Comparison of ENCODE assay signal across 14 cellular contexts in the genomic region with DNA sequence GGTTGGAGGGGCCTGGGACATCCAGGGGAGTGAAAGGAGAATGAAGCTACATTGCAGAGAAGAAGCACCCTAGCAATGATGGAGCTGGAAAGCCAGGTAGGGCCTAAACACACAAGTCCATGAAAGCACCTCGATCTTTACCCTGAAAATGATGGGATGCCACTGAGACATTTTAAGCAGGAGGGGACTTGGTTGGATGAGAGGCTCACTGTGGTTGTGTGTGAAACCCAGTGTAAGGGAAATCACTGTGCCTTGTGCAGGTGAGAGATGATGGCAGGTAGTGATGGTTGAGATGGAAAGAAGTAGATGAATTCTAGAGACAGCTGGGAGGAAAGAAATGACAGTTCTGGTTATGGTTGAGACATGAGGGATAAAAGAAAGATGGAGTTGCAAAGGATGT.
DNase-seq lines count a peak whose midpoint lies in the region; ATAC-seq, FAIRE-seq and TF ChIP-seq lines count a peak whose summit lies in the region.
"Had no signal": no experiment of that assay in that cellular context is flagged by ENCODE, and none has a peak within 500 bp of the region (broad histone marks: within the 10 kb centered on the region; RNA-seq: fewer than 3 reads in every experiment).

No MANE protein-coding gene starts in this region.

- no peaks in the 10 kb centered on the region for H3K27me3 Mint-ChIP-seq in activated T-cell treated with anti-CD3 and anti-CD28 coated beads, Interleukin-2, amount 50 U/mL, for 24 hours
- H3K27me3 Mint-ChIP-seq in memory B cell (no peaks in the 10 kb centered on the region), natural killer cell (ENCODE audit: low read depth in 2 of 2) (no peaks in the 10 kb centered on the region)
- H3K27me3 Mint-ChIP-seq: CD4-positive, CD25-positive, alpha-beta regulatory T cell had no signal

- no peaks in the 10 kb centered on the region for H3K36me3 ChIP-seq in bronchial epithelial cell (ENCODE audit: control insufficient read depth, insufficient read depth, low read length)

- ATAC-seq in memory B cell (ENCODE audit: low read depth) (no peak), HG02885 (IDR thresholded peaks at IDR 0.05; ENCODE audit: poor library complexity, unreplicated experiment) (no peak), natural killer cell (no peak)
- ATAC-seq: HepG2 had no signal

- H3K27me3 ChIP-seq in bronchial epithelial cell (ENCODE audit: control insufficient read depth, insufficient read depth, low read length): no peaks in the 10 kb centered on the region
- H3K27me3 ChIP-seq: BLaER1 treated with 17β-estradiol and CSF1 and Interleukin-3, amounts not matched to agents 10 nM and 100 nM had no signal

- no peak for DNase-seq in activated T-cell treated with anti-CD3 and anti-CD28 coated beads, Interleukin-2, amount 50 U/mL, for 24 hours
- no peak for DNase-seq in activated T-cell treated with anti-CD3 and anti-CD28 coated beads, Interleukin-2, amount 50 U/mL, for 48 hours
- DNase-seq in bronchial epithelial cell (ENCODE audit: low read depth) (no peak), memory B cell (ENCODE audit: low spot score in 2 of 2) (no peak), middle frontal gyrus (ENCODE audit: extremely low spot score, low spot score) (no peak), natural killer cell (no peak)
- DNase-seq: 8988T; AML-193; CD4-positive, CD25-positive, alpha-beta regulatory T cell had no signal

- TF ChIP-seq CTCF in bronchial epithelial cell (IDR thresholded peaks at IDR 0.05; ENCODE audit: insufficient read depth, low read length, severe bottlenecking) (no peak), natural killer cell (IDR thresholded peaks at IDR 0.05) (no peak)

- H3K4me3 Mint-ChIP-seq in activated T-cell treated with anti-CD3 and anti-CD28 coated beads, Interleukin-2, amount 50 U/mL, for 24 hours: no peak overlapping the region
- no peak overlapping the region for H3K4me3 Mint-ChIP-seq in memory B cell
- no peak overlapping the region for H3K4me3 Mint-ChIP-seq in natural killer cell

- intact Hi-C loops in natural killer cell (cut with micrococcal nuclease): no loop called here

- H3K27ac Mint-ChIP-seq in activated T-cell treated with anti-CD3 and anti-CD28 coated beads, Interleukin-2, amount 50 U/mL, for 24 hours: peak overlapping the region; percentile 44
- peak overlapping the region; percentile 42 for H3K27ac Mint-ChIP-seq in memory B cell
- H3K27ac Mint-ChIP-seq in natural killer cell: no peak overlapping the region
- H3K27ac Mint-ChIP-seq: CD4-positive, CD25-positive, alpha-beta regulatory T cell had no signal

- peak; percentile 13 for FAIRE-seq in bronchial epithelial cell (lab: Jason Lieb, UNC)
- FAIRE-seq: H54, HepG2, HTR-8/SVneo had no signal

- H3K36me3 Mint-ChIP-seq in activated T-cell treated with anti-CD3 and anti-CD28 coated beads, Interleukin-2, amount 50 U/mL, for 24 hours (ENCODE audit: low read depth): peaks cover 83% of the 10 kb centered on the region
- H3K36me3 Mint-ChIP-seq in memory B cell: peaks cover 59% of the 10 kb centered on the region
- peaks cover 8% of the 10 kb centered on the region for H3K36me3 Mint-ChIP-seq in natural killer cell

- H3K4me1 Mint-ChIP-seq in activated T-cell treated with anti-CD3 and anti-CD28 coated beads, Interleukin-2, amount 50 U/mL, for 24 hours (ENCODE audit: low read depth): no peaks in the 10 kb centered on the region
- peaks cover 6% of the 10 kb centered on the region for H3K4me1 Mint-ChIP-seq in memory B cell
- peaks cover 6 to 22% of the 10 kb centered on the region in 2 donors for H3K4me1 Mint-ChIP-seq in natural killer cell

- no peak overlapping the region for H3K4me3 ChIP-seq in bronchial epithelial cell (ENCODE audit: low read depth, low read length)
- H3K4me3 ChIP-seq: BLaER1 treated with 17β-estradiol and CSF1 and Interleukin-3, amounts not matched to agents 10 nM and 100 nM had no signal

- no peaks in the 10 kb centered on the region for H3K9me3 Mint-ChIP-seq in activated T-cell treated with anti-CD3 and anti-CD28 coated beads, Interleukin-2, amount 50 U/mL, for 24 hours
- no peaks in the 10 kb centered on the region for H3K9me3 Mint-ChIP-seq in memory B cell
- no peaks in the 10 kb centered on the region for H3K9me3 Mint-ChIP-seq in natural killer cell

Comparison
In these comparisons a context has a peak if more than half of its experiments do, and no peak if none do; other contexts are left out.
1. H3K27ac Mint-ChIP-seq: peak in activated T-cell treated with anti-CD3 and anti-CD28 coated beads, Interleukin-2, amount 50 U/mL, for 24 hours (single experiment) and memory B cell (single experiment); none in natural killer cell (0 of 2).